ENCODE assay signal across 20 cellular contexts in the genomic region with DNA sequence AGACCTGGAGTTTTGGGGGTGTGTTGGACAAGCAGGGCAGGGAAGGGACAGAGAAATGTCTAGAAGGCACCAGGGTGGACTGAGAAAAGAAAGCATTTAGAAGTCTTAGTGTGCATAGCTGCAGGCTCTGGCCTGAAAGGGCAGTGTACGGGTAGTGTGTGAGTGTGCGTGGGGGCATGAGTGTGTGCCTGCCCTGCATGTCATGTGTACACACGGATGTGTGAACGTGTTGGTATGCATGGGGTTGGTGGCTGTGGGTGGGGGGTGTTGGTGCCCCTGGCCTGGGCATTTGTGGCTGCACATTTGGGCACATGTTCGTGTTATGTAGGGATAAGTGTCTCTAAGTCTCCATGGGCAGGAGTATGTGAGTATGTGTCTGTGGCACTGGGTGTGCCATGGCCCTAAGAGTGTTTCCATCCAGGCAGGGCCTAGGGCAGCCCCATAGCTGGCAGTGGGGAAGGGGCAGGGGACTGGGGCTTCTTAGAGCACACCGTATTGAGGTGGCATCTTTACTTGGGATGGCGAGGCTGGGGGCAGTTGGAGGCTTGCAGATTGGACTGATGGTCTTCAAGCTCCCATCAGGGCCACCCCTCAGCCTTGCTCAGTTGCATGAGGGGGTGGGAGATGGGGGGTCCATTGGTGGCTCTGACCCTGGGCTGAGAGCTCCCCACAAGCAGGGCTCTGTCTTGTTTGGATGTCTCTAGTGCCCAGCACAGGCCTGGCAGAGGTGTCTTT. TPM values are rescaled to one million over a fixed set of nuclear protein-coding genes. Genes with fewer than 3 reads are reported as not detected.
DNase-seq lines count a peak whose midpoint lies in the region; ATAC-seq, FAIRE-seq and TF ChIP-seq lines count a peak whose summit lies in the region.
"Had no signal": no experiment of that assay in that cellular context is flagged by ENCODE, and none has a peak within 500 bp of the region (broad histone marks: within the 10 kb centered on the region; RNA-seq: fewer than 3 reads in every experiment).

No MANE protein-coding gene starts in this region.

- no peak for TF ChIP-seq POLR2A in spleen (IDR thresholded peaks at IDR 0.05)

- ATAC-seq in mucosa of descending colon (no peak), HG02623 (IDR thresholded peaks at IDR 0.05; ENCODE audit: unreplicated experiment) (no peak)
- ATAC-seq: A549; CD8-positive, alpha-beta T cell; GM23338 had no signal

- H3K9me3 Mint-ChIP-seq in chondrocyte (ENCODE audit: low read depth) (no peaks in the 10 kb centered on the region), CD14-positive monocyte (no peaks in the 10 kb centered on the region), progenitor cell of endocrine pancreas (ENCODE audit: low read depth) (no peaks in the 10 kb centered on the region)
- H3K9me3 Mint-ChIP-seq: CD8-positive, alpha-beta T cell; GM23338 had no signal

- WGBS in spleen, 5 donors = 81 to 93% (median 83%) methylated on average over 6 to 7 of the region's 7 CpGs

- no peaks in the 10 kb centered on the region for H3K4me1 ChIP-seq in mucosa of descending colon (ENCODE audit: low read depth)
- H3K4me1 ChIP-seq in spleen = no peaks in the 10 kb centered on the region
- H3K4me1 ChIP-seq: A549, BE2C, Caco-2 had no signal

- no peak for DNase-seq in bronchial epithelial cell (ENCODE audit: low read depth)
- peak; percentile 75 for DNase-seq in chondrocyte (ENCODE audit: low spot score)
- DNase-seq in mucosa of descending colon = peak in 2 of 3 donors; percentile 6 to 14
- peak; percentile 64 for DNase-seq in spleen
- DNase-seq in COLO668 (lab: John Stamatoyannopoulos, UW; ENCODE audit: unreplicated experiment) = no peak
- DNase-seq in CD14-positive monocyte (ENCODE audit: low spot score) = no peak
- DNase-seq in progenitor cell of endocrine pancreas (ENCODE audit: low spot score, unreplicated experiment) = no peak
- DNase-seq: BE2C; CD8-positive, alpha-beta T cell; DND-41; GDM1; IMR-90 had no signal

- FAIRE-seq in bronchial epithelial cell (lab: Jason Lieb, UNC) = peak; percentile 36
- FAIRE-seq: A549, GM12892 had no signal

- no peak overlapping the region for H3K4me3 ChIP-seq in bronchial epithelial cell (ENCODE audit: low read depth, low read length)
- no peak overlapping the region for H3K4me3 ChIP-seq in mucosa of descending colon
- H3K4me3 ChIP-seq in spleen = no peak overlapping the region
- H3K4me3 ChIP-seq: A549, GM23338 had no signal

- H3K4me3 Mint-ChIP-seq in chondrocyte (ENCODE audit: unreplicated experiment) (no peak overlapping the region), CD14-positive monocyte (no peak overlapping the region), progenitor cell of endocrine pancreas (ENCODE audit: low read depth) (no peak overlapping the region)
- H3K4me3 Mint-ChIP-seq: CD8-positive, alpha-beta T cell; GM23338 had no signal

- H3K36me3 Mint-ChIP-seq in chondrocyte (ENCODE audit: low read depth) (peaks cover 2% of the 10 kb centered on the region), CD14-positive monocyte (no peaks in the 10 kb centered on the region), progenitor cell of endocrine pancreas (ENCODE audit: insufficient read depth) (no peaks in the 10 kb centered on the region)
- H3K36me3 Mint-ChIP-seq: CD8-positive, alpha-beta T cell had no signal

- H3K27me3 ChIP-seq in bronchial epithelial cell (ENCODE audit: control insufficient read depth, insufficient read depth, low read length) = no peaks in the 10 kb centered on the region
- H3K27me3 ChIP-seq in spleen (replicated peaks in 1 of 7) = peaks cover 0 to 23% (median 0%) of the 10 kb centered on the region in 7 donors
- H3K27me3 ChIP-seq: BE2C had no signal

- no peaks in the 10 kb centered on the region for H3K4me1 Mint-ChIP-seq in chondrocyte (ENCODE audit: low read depth)
- H3K4me1 Mint-ChIP-seq in CD14-positive monocyte = no peaks in the 10 kb centered on the region
- H3K4me1 Mint-ChIP-seq in progenitor cell of endocrine pancreas (ENCODE audit: low read depth) = no peaks in the 10 kb centered on the region
- H3K4me1 Mint-ChIP-seq: GM23338 had no signal

- no peak for TF ChIP-seq CTCF in bronchial epithelial cell (IDR thresholded peaks at IDR 0.05; ENCODE audit: insufficient read depth, low read length, severe bottlenecking)
- TF ChIP-seq CTCF in chondrocyte (IDR thresholded peaks at IDR 0.05) = no peak
- TF ChIP-seq CTCF in mucosa of descending colon (IDR thresholded peaks at IDR 0.05) = no peak
- TF ChIP-seq CTCF in spleen (IDR thresholded peaks at IDR 0.05 in 8 of 11, conservative IDR thresholded peaks at IDR 0.05 in 3 of 11) = no peak
- TF ChIP-seq CTCF in CD14-positive monocyte (IDR thresholded peaks at IDR 0.05) = no peak
- TF ChIP-seq CTCF in progenitor cell of endocrine pancreas (IDR thresholded peaks at IDR 0.05; ENCODE audit: unreplicated experiment) = no peak

- H3K27ac Mint-ChIP-seq in chondrocyte (ENCODE audit: unreplicated experiment) (no peak overlapping the region), CD14-positive monocyte (no peak overlapping the region), progenitor cell of endocrine pancreas (no peak overlapping the region)
- H3K27ac Mint-ChIP-seq: CD8-positive, alpha-beta T cell; GM23338 had no signal

- H3K9me3 ChIP-seq in mucosa of descending colon = no peaks in the 10 kb centered on the region
- H3K9me3 ChIP-seq in spleen = no peaks in the 10 kb centered on the region
- H3K9me3 ChIP-seq: A549, BE2C, Caco-2 had no signal

- intact Hi-C loops in mucosa of descending colon (cut with DNase I, micrococcal nuclease) = no loop called here
- intact Hi-C loops in spleen (cut with DNase I; ENCODE audit: low total_unique reads) = no loop called here
- intact Hi-C loops in CD14-positive monocyte (cut with micrococcal nuclease) = no loop called here

- H3K27ac ChIP-seq in spleen = no peak overlapping the region
- H3K27ac ChIP-seq: A549, C4-2B had no signal

- H3K27me3 Mint-ChIP-seq in chondrocyte (ENCODE audit: low read depth) (peaks cover 36% of the 10 kb centered on the region), CD14-positive monocyte (ENCODE audit: low read depth in 3 of 3) (peaks cover 8 to 13% (median 12%) of the 10 kb centered on the region in 3 donors), progenitor cell of endocrine pancreas (peaks cover 40% of the 10 kb centered on the region)

- no peaks in the 10 kb centered on the region for H3K36me3 ChIP-seq in bronchial epithelial cell (ENCODE audit: control insufficient read depth, insufficient read depth, low read length)
- no peaks in the 10 kb centered on the region for H3K36me3 ChIP-seq in mucosa of descending colon (ENCODE audit: low read depth)
- no peaks in the 10 kb centered on the region for H3K36me3 ChIP-seq in spleen
- H3K36me3 ChIP-seq: BE2C had no signal

RNA-seq across cellular contexts. Expression of gene PSD2, which starts 14.9 kb away (rescaled TPM):
- total RNA-seq in bronchial epithelial cell (under 0.01 TPM in 1 of 2 replicates, not detected in the other), chondrocyte (0.47 to 1.5 TPM (median 0.82 TPM) in 3 replicates), mucosa of descending colon (under 1 TPM in 2 of 3 donors, not detected in 1; 0.07 to 0.25 TPM), spleen (under 1 TPM in 6 of 7 donors, not detected in 1; 0.09 to 0.42 (median 0.25) TPM), progenitor cell of endocrine pancreas (0.14 and 0.18 TPM in 2 replicates)
- polyA plus RNA-seq in spleen (under 1 TPM; 0.03 to 0.24 (median 0.05) TPM), CD14-positive monocyte (not detected)
- total RNA-seq: HT-29, IMR-90 had no signal
- polyA plus RNA-seq: AG04450 had no signal

Comparison
In these comparisons a context has a peak if more than half of its experiments do, and no peak if none do; other contexts are left out.
1. DNase-seq: peak in chondrocyte (single experiment), mucosa of descending colon (2 of 3) and spleen (single experiment); none in bronchial epithelial cell (single experiment), COLO668 (single experiment), CD14-positive monocyte (single experiment) and progenitor cell of endocrine pancreas (single experiment).